ENCODE assay signal across 1 cellular context in the genomic region with DNA sequence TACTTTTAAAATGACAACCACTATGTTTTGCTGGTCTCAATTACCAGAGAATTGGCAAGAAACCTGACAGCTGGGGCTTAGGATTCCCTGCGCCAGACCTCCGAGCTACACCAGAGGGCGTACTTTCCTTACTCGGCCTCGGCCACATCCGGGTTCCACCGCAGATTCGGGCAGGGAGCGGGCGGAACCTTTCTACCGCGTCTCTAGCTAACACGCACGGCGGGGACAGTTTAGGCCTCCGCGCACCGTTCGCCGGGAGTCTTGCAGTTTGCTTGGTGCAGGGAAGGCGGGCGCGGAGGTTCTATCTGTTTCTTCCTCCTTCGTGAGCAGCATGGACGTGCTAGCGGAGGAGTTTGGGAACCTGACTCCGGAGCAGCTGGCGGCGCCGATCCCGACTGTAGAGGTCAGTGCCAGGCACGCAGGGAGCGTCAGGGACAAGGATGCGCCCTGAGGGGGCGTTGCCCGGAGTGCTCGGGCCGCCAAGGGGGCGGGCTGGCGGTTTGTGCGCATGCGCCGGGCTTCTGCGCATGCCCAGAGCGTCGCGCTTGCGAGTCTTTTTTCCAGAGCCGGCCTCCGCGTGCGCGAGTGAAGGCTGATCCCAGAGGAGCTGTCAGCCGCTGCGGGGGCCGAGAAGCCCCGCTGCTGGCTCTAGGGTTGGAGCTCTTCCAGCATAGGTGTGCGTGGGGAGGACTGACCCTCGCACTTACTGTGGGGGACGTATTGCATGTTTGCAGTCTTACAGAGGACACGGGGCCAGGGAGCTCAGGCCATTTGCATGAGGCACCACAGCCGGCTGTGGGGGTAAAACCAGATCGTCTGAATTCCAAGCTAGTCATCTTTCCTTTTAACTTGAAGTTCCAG.
TF ChIP-seq lines count a peak whose summit lies in the region.

Gene POLR3B, plus strand, starts transcription at position 200 of the 861 bp plus-strand sequence. Its CDS starts 132 bp downstream, at position 332.

TF ChIP-seq in HepG2, 621 proteins besides CTCF, POLR2A, EP300 and RAD21 (continued from another document and continues in another):
- TF ChIP-seq, protein P1, sequence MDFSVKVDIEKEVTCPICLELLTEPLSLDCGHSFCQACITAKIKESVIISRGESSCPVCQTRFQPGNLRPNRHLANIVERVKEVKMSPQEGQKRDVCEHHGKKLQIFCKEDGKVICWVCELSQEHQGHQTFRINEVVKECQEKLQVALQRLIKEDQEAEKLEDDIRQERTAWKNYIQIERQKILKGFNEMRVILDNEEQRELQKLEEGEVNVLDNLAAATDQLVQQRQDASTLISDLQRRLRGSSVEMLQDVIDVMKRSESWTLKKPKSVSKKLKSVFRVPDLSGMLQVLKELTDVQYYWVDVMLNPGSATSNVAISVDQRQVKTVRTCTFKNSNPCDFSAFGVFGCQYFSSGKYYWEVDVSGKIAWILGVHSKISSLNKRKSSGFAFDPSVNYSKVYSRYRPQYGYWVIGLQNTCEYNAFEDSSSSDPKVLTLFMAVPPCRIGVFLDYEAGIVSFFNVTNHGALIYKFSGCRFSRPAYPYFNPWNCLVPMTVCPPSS (IDR thresholded peaks at IDR 0.05), result no peak
- TF ChIP-seq ZNF749 (CRISPR knock-in tag; IDR thresholded peaks at IDR 0.05; ENCODE audit: borderline replicate concordance) (peak; percentile 57; the same call in 1 of the 2 replicates), ELF3 (CRISPR knock-in tag; IDR thresholded peaks at IDR 0.05) (peak; percentile 87), NCOA2 (CRISPR knock-in tag; IDR thresholded peaks at IDR 0.05) (no peak; the same call in none of the 2 replicates), ZNF772 (CRISPR knock-in tag; IDR thresholded peaks at IDR 0.05) (peak; percentile 89), KMT2A (CRISPR knock-in tag; IDR thresholded peaks at IDR 0.05) (peak; percentile 95), PCBP1 (IDR thresholded peaks at IDR 0.05; ENCODE audit: borderline replicate concordance, low read depth, low read length) (0 out of 2 replicates have a peak, but pooled peaks have one; percentile 20), ZNF577 (CRISPR knock-in tag; IDR thresholded peaks at IDR 0.05; ENCODE audit: borderline replicate concordance, low read depth) (peak; percentile 88; the same call in 1 of the 2 replicates), DMAP1 (CRISPR knock-in tag; IDR thresholded peaks at IDR 0.05) (peak; percentile 99), ZNF790 (CRISPR knock-in tag; IDR thresholded peaks at IDR 0.05; ENCODE audit: borderline replicate concordance) (peak; percentile 96; the same call in 1 of the 2 replicates), PITX1 (CRISPR knock-in tag; IDR thresholded peaks at IDR 0.05) (peak; percentile 76; the same call in 1 of the 2 replicates), NR2F2 (IDR thresholded peaks at IDR 0.05; ENCODE audit: borderline replicate concordance, low read depth) (peak; percentile 35; the same call in 1 of the 2 replicates), ZFY (CRISPR knock-in tag; IDR thresholded peaks at IDR 0.05) (peak; percentile 96), JARID2 (CRISPR knock-in tag; IDR thresholded peaks at IDR 0.05; ENCODE audit: insufficient replicate concordance) (no peak), SALL2 (CRISPR knock-in tag; IDR thresholded peaks at IDR 0.05) (peak; percentile 80), ZNF34 (CRISPR knock-in tag; IDR thresholded peaks at IDR 0.05; ENCODE audit: borderline replicate concordance) (peak; percentile 80; the same call in 1 of the 2 replicates), KMT2B (CRISPR knock-in tag; IDR thresholded peaks at IDR 0.05) (peak; percentile 96), ZNF816 (CRISPR knock-in tag; IDR thresholded peaks at IDR 0.05; ENCODE audit: borderline replicate concordance) (peak; percentile 82; the same call in 1 of the 2 replicates), KLF12 (CRISPR knock-in tag; IDR thresholded peaks at IDR 0.05; ENCODE audit: borderline replicate concordance) (peak; percentile 17; the same call in 1 of the 2 replicates), ZNF160 (CRISPR knock-in tag; IDR thresholded peaks at IDR 0.05) (peak; percentile 45; the same call in 1 of the 2 replicates), SKIL (CRISPR knock-in tag; IDR thresholded peaks at IDR 0.05; ENCODE audit: borderline replicate concordance) (peak; percentile 47; the same call in 1 of the 2 replicates), UBTF (CRISPR knock-in tag; IDR thresholded peaks at IDR 0.05) (peak; percentile 96), ARNTL (CRISPR knock-in tag; IDR thresholded peaks at IDR 0.05) (0 out of 2 replicates have a peak, but pooled peaks have one; percentile 53), ZNF746 (CRISPR knock-in tag; IDR thresholded peaks at IDR 0.05) (peak; percentile 44; the same call in 1 of the 2 replicates), NCOA5 (CRISPR knock-in tag; IDR thresholded peaks at IDR 0.05) (no peak), TEAD3 (CRISPR knock-in tag; optimal IDR thresholded peaks at IDR 0.05; ENCODE audit: borderline replicate concordance) (peak; percentile 70), SP2 (CRISPR knock-in tag; IDR thresholded peaks at IDR 0.05) (peak; percentile 51), ATRX (CRISPR knock-in tag; IDR thresholded peaks at IDR 0.05; ENCODE audit: borderline replicate concordance) (0 out of 2 replicates have a peak, but pooled peaks have one; percentile 83), PATZ1 (CRISPR knock-in tag; IDR thresholded peaks at IDR 0.05) (peak; percentile 49), ZNF337 (CRISPR knock-in tag; IDR thresholded peaks at IDR 0.05; ENCODE audit: borderline replicate concordance, low read depth) (peak; percentile 89; the same call in 1 of the 2 replicates), ZFP36 (IDR thresholded peaks at IDR 0.05; ENCODE audit: borderline replicate concordance, low read depth, low read length, partially characterized antibody) (no peak), SIN3B (IDR thresholded peaks at IDR 0.05; ENCODE audit: low read length) (peak; percentile 36), ZNF788 (CRISPR knock-in tag; IDR thresholded peaks at IDR 0.05; ENCODE audit: borderline replicate concordance) (peak; percentile 85; the same call in 1 of the 2 replicates), PAXIP1 (CRISPR knock-in tag; conservative IDR thresholded peaks at IDR 0.05) (no peak; the same call in none of the 2 replicates), ZNF780A (CRISPR knock-in tag; IDR thresholded peaks at IDR 0.05) (peak; percentile 57; the same call in 1 of the 2 replicates), ZNF451 (CRISPR knock-in tag; IDR thresholded peaks at IDR 0.05) (peak; percentile 74), GTF2F1 (IDR thresholded peaks at IDR 0.05; ENCODE audit: low read length) (no peak), IKZF4 (CRISPR knock-in tag; IDR thresholded peaks at IDR 0.05; ENCODE audit: borderline replicate concordance, low read depth, not compliant biosample characterization) (no peak), KLF13 (CRISPR knock-in tag; IDR thresholded peaks at IDR 0.05) (peak; percentile 86), ZSCAN30 (CRISPR knock-in tag; IDR thresholded peaks at IDR 0.05) (0 out of 2 replicates have a peak, but pooled peaks have one; percentile 40), SRSF4 (IDR thresholded peaks at IDR 0.05; ENCODE audit: low read depth, low read length, poor library complexity, severe bottlenecking) (no peak), ZFP62 (CRISPR knock-in tag; IDR thresholded peaks at IDR 0.05) (no peak), ZNF879 (CRISPR knock-in tag; IDR thresholded peaks at IDR 0.05) (no peak), YY1 (IDR thresholded peaks at IDR 0.05; ENCODE audit: insufficient read depth, insufficient replicate concordance, low read depth, low read length) (peak; percentile 37), ADNP (CRISPR knock-in tag; IDR thresholded peaks at IDR 0.05) (no peak)
- TF ChIP-seq, protein P2, sequence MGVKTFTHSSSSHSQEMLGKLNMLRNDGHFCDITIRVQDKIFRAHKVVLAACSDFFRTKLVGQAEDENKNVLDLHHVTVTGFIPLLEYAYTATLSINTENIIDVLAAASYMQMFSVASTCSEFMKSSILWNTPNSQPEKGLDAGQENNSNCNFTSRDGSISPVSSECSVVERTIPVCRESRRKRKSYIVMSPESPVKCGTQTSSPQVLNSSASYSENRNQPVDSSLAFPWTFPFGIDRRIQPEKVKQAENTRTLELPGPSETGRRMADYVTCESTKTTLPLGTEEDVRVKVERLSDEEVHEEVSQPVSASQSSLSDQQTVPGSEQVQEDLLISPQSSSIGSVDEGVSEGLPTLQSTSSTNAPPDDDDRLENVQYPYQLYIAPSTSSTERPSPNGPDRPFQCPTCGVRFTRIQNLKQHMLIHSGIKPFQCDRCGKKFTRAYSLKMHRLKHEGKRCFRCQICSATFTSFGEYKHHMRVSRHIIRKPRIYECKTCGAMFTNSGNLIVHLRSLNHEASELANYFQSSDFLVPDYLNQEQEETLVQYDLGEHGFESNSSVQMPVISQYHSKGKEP (CRISPR knock-in tag; IDR thresholded peaks at IDR 0.05), result no peak; the same call in none of the 2 replicates
- TF ChIP-seq, protein P3, sequence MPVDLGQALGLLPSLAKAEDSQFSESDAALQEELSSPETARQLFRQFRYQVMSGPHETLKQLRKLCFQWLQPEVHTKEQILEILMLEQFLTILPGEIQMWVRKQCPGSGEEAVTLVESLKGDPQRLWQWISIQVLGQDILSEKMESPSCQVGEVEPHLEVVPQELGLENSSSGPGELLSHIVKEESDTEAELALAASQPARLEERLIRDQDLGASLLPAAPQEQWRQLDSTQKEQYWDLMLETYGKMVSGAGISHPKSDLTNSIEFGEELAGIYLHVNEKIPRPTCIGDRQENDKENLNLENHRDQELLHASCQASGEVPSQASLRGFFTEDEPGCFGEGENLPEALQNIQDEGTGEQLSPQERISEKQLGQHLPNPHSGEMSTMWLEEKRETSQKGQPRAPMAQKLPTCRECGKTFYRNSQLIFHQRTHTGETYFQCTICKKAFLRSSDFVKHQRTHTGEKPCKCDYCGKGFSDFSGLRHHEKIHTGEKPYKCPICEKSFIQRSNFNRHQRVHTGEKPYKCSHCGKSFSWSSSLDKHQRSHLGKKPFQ (CRISPR knock-in tag; IDR thresholded peaks at IDR 0.05; ENCODE audit: insufficient replicate concordance), result peak; percentile 91
